18 cellular contexts compared by ENCODE assay signal in genomic region chr22:49600452-49600847, GRCh38.
"Had no signal": no experiment of that assay in that cellular context is flagged by ENCODE, and none has a peak within 500 bp of the region (broad histone marks: within the 10 kb centered on the region; RNA-seq: fewer than 3 reads in every experiment).

No MANE protein-coding gene starts in this region.

- FAIRE-seq: endometrium, frontal cortex had no signal

- H3K4me3 ChIP-seq: heart left ventricle, neural progenitor cell, prostate gland, right lobe of liver, suprapubic skin, tibial artery, upper lobe of left lung had no signal

- H3K4me2 ChIP-seq: neural progenitor cell had no signal

- H3K27ac ChIP-seq: heart left ventricle, neural progenitor cell, parathyroid adenoma, prostate gland, right lobe of liver, suprapubic skin, tibial artery, upper lobe of left lung had no signal

- H3K4me1 ChIP-seq: heart left ventricle, neural progenitor cell, parathyroid adenoma, prostate gland, right lobe of liver, suprapubic skin, tibial artery had no signal

- ATAC-seq: esophagus mucosa; heart left ventricle; right lobe of liver; stimulated activated naive CD8-positive, alpha-beta T cell treated with anti-CD3 and anti-CD28 coated beads, Interleukin-15, Interleukin-2, amounts not matched to agents 100 U/mL and 50 U/mL, for 24 hours had no signal

- DNase-seq: effector memory CD4-positive, alpha-beta T cell; hippocampal formation; kidney glomerular epithelial cell; occipital lobe; stimulated activated CD4-positive, alpha-beta T cell treated with anti-CD3 and anti-CD28 coated beads, Interleukin-4, amount 100 ng/mL, for 1 hour; stimulated activated CD8-positive, alpha-beta memory T cell treated with anti-CD3 and anti-CD28 coated beads, Interleukin-4, amount 100 ng/mL, for 48 hours; stimulated activated naive CD8-positive, alpha-beta T cell treated with anti-CD3 and anti-CD28 coated beads, Interleukin-15, Interleukin-2, amounts not matched to agents 100 U/mL and 50 U/mL, for 24 hours; upper lobe of left lung had no signal

- H3K79me2 ChIP-seq: parathyroid adenoma had no signal

- H3K9me3 ChIP-seq: prostate gland, right lobe of liver, suprapubic skin had no signal

- H3K36me3 ChIP-seq: heart left ventricle, neural progenitor cell, prostate gland, right lobe of liver, suprapubic skin, tibial artery, upper lobe of left lung had no signal

- H3K9ac ChIP-seq: neural progenitor cell, parathyroid adenoma had no signal

- H2AFZ ChIP-seq: neural progenitor cell, parathyroid adenoma had no signal

- H3K27me3 ChIP-seq: heart left ventricle, neural progenitor cell, right lobe of liver, upper lobe of left lung had no signal
